17 cellular contexts compared by ENCODE assay signal in genomic region chr21:14685568-14685967, GRCh38.
DNase-seq lines count a peak whose midpoint lies in the region; ATAC-seq and TF ChIP-seq lines count a peak whose summit lies in the region.
"Had no signal": no experiment of that assay in that cellular context is flagged by ENCODE, and none has a peak within 500 bp of the region (broad histone marks: within the 10 kb centered on the region; RNA-seq: fewer than 3 reads in every experiment).

No MANE protein-coding gene starts in this region.

- no peaks in the 10 kb centered on the region for H3K27me3 Mint-ChIP-seq in CD8-positive, alpha-beta T cell (ENCODE audit: low read depth)
- H3K27me3 Mint-ChIP-seq: activated CD8-positive, alpha-beta T cell treated with anti-CD3 and anti-CD28 coated beads for 36 hours had no signal

- H3K9ac ChIP-seq in OCI-LY1 (ENCODE audit: low read length) (no peak overlapping the region; the same call in 1 of the 2 replicates), colonic mucosa (ENCODE audit: low read depth in 2 of 2, low read length in 2 of 2) (peak overlapping the region in 1 of 2 donors; percentile 12)

- no peaks in the 10 kb centered on the region for H3K9me3 Mint-ChIP-seq in CD8-positive, alpha-beta T cell

- H3K4me1 Mint-ChIP-seq in CD8-positive, alpha-beta T cell (ENCODE audit: low read depth): peaks cover 29% of the 10 kb centered on the region

- H3K4me2 ChIP-seq in OCI-LY1 (ENCODE audit: low read length): peak overlapping the region; percentile 44
- H3K4me2 ChIP-seq: hepatocyte had no signal

- no peaks in the 10 kb centered on the region for H4K20me1 ChIP-seq in OCI-LY1 (ENCODE audit: insufficient read depth, low read length)

- no peak for TF ChIP-seq CTCF in OCI-LY1 (IDR thresholded peaks at IDR 0.05; ENCODE audit: low read length)
- TF ChIP-seq CTCF in gastroesophageal sphincter (IDR thresholded peaks at IDR 0.05): no peak
- no peak for TF ChIP-seq CTCF in CD8-positive, alpha-beta T cell (IDR thresholded peaks at IDR 0.05)
- TF ChIP-seq CTCF in colonic mucosa (IDR thresholded peaks at IDR 0.05): no peak

- H3K27ac Mint-ChIP-seq in CD8-positive, alpha-beta T cell: no peak overlapping the region
- H3K27ac Mint-ChIP-seq: activated CD8-positive, alpha-beta T cell treated with anti-CD3 and anti-CD28 coated beads for 36 hours; nephron progenitor cell had no signal

- CTCF ChIA-PET in CD8-positive, alpha-beta T cell (lab: Charles Lee): no interaction called here

- ATAC-seq in GM21526 (IDR thresholded peaks at IDR 0.05; ENCODE audit: low FRiP score, unreplicated experiment): peak; percentile 28
- no peak for ATAC-seq in gastroesophageal sphincter
- ATAC-seq in CD8-positive, alpha-beta T cell: no peak
- no peak for ATAC-seq in activated CD4-positive, CD25-positive, alpha-beta regulatory T cell treated with anti-CD3 and anti-CD28 coated beads, Interleukin-2, amount 50 U/mL, for 24 hours
- ATAC-seq: activated CD8-positive, alpha-beta T cell treated with anti-CD3 and anti-CD28 coated beads for 36 hours; left colon; Right ventricle myocardium inferior had no signal

- H3K36me3 ChIP-seq in OCI-LY1 (ENCODE audit: insufficient read depth, low read length) (no peaks in the 10 kb centered on the region), gastroesophageal sphincter (no peaks in the 10 kb centered on the region), colonic mucosa (no peaks in the 10 kb centered on the region)
- H3K36me3 ChIP-seq in CD8-positive, alpha-beta T cell (ENCODE audit: insufficient read depth, low read length): no peaks in the 10 kb centered on the region
- H3K36me3 ChIP-seq: thyroid gland had no signal

- H3K4me3 Mint-ChIP-seq in CD8-positive, alpha-beta T cell: no peak overlapping the region
- H3K4me3 Mint-ChIP-seq: activated CD8-positive, alpha-beta T cell treated with anti-CD3 and anti-CD28 coated beads for 36 hours; nephron progenitor cell had no signal

- no peaks in the 10 kb centered on the region for H3K79me2 ChIP-seq in OCI-LY1 (ENCODE audit: insufficient read depth, low read length)
- H3K79me2 ChIP-seq: hepatocyte had no signal

- H3K9me2 ChIP-seq in OCI-LY1 (ENCODE audit: low read depth, low read length): no peaks in the 10 kb centered on the region

- TF ChIP-seq POLR2A in gastroesophageal sphincter (IDR thresholded peaks at IDR 0.05): no peak

- no peaks in the 10 kb centered on the region for H3K36me3 Mint-ChIP-seq in CD8-positive, alpha-beta T cell

- H2AFZ ChIP-seq in OCI-LY1 (ENCODE audit: low read length): peak overlapping the region; percentile 59; the same call in 1 of the 2 replicates
- H2AFZ ChIP-seq: hepatocyte had no signal

- H3K27me3 ChIP-seq in OCI-LY1 (ENCODE audit: insufficient read depth, low read length) (no peaks in the 10 kb centered on the region), gastroesophageal sphincter (no peaks in the 10 kb centered on the region), colonic mucosa (no peaks in the 10 kb centered on the region)
- no peaks in the 10 kb centered on the region for H3K27me3 ChIP-seq in CD8-positive, alpha-beta T cell (ENCODE audit: insufficient read depth, low read length)
- H3K27me3 ChIP-seq: hepatocyte, thyroid gland had no signal

- peak overlapping the region; percentile 82 for H3K27ac ChIP-seq in OCI-LY1 (ENCODE audit: low read depth, low read length, poor library complexity, severe bottlenecking)
- H3K27ac ChIP-seq in gastroesophageal sphincter: no peak overlapping the region
- H3K27ac ChIP-seq in CD8-positive, alpha-beta T cell (ENCODE audit: low read depth, low read length): no peak overlapping the region
- H3K27ac ChIP-seq in colonic mucosa: no peak overlapping the region
- H3K27ac ChIP-seq: hepatocyte, thyroid gland had no signal

- DNase-seq in globus pallidus (ENCODE audit: low spot score): peak; percentile 40
- DNase-seq in CD8-positive, alpha-beta T cell: no peak
- no peak for DNase-seq in colonic mucosa
- DNase-seq: activated CD8-positive, alpha-beta T cell treated with anti-CD3 and anti-CD28 coated beads for 36 hours; H7; left colon; NCI-H2029; nephron progenitor cell; stimulated activated CD4-positive, alpha-beta T cell treated with anti-CD3 and anti-CD28 coated beads, Interleukin-1b, Interleukin-23, amount 100 ng/mL, for 48 hours; T1000; thyroid gland had no signal

- intact Hi-C loops in CD8-positive, alpha-beta T cell (cut with DNase I, micrococcal nuclease): loop anchor here in 1 of 2 experiments (10.0 kb wide), 1 partner anchor 379 kb away; the partner anchor contains the start of gene NRIP1
- intact Hi-C loops in colonic mucosa (cut with DNase I): no loop called here

- POLR2A ChIA-PET in CD8-positive, alpha-beta T cell (lab: Charles Lee): no interaction called here

- H3F3A ChIP-seq in OCI-LY1 (ENCODE audit: insufficient read depth, low read length): no peaks in the 10 kb centered on the region

- no peaks in the 10 kb centered on the region for H3K9me3 ChIP-seq in OCI-LY1 (ENCODE audit: low read length)
- no peaks in the 10 kb centered on the region for H3K9me3 ChIP-seq in gastroesophageal sphincter
- H3K9me3 ChIP-seq in CD8-positive, alpha-beta T cell (ENCODE audit: low read length): no peaks in the 10 kb centered on the region
- H3K9me3 ChIP-seq in colonic mucosa: no peaks in the 10 kb centered on the region
- H3K9me3 ChIP-seq: thyroid gland had no signal

- no peak for TF ChIP-seq EP300 in gastroesophageal sphincter (IDR thresholded peaks at IDR 0.05)

- H3K4me3 ChIP-seq in OCI-LY1 (ENCODE audit: low read depth, low read length, poor library complexity, severe bottlenecking) (no peak overlapping the region), gastroesophageal sphincter (no peak overlapping the region), colonic mucosa (no peak overlapping the region)
- no peak overlapping the region for H3K4me3 ChIP-seq in CD8-positive, alpha-beta T cell (ENCODE audit: low read depth, low read length)
- H3K4me3 ChIP-seq: hepatocyte, thyroid gland had no signal

- 56 to 90% methylated on average over 2 of the region's 2 CpGs for WGBS in gastroesophageal sphincter (ENCODE audit: low coverage in 1 of 2), 2 donors

- H3K4me1 ChIP-seq in OCI-LY1 (ENCODE audit: insufficient read depth, low read length, severe bottlenecking) (peaks cover 57% of the 10 kb centered on the region), gastroesophageal sphincter (no peaks in the 10 kb centered on the region), colonic mucosa (no peaks in the 10 kb centered on the region)
- H3K4me1 ChIP-seq in CD8-positive, alpha-beta T cell (ENCODE audit: insufficient read depth, low read length): no peaks in the 10 kb centered on the region
- H3K4me1 ChIP-seq: thyroid gland had no signal
